11 cellular contexts compared by ENCODE assay signal in the genomic region with DNA sequence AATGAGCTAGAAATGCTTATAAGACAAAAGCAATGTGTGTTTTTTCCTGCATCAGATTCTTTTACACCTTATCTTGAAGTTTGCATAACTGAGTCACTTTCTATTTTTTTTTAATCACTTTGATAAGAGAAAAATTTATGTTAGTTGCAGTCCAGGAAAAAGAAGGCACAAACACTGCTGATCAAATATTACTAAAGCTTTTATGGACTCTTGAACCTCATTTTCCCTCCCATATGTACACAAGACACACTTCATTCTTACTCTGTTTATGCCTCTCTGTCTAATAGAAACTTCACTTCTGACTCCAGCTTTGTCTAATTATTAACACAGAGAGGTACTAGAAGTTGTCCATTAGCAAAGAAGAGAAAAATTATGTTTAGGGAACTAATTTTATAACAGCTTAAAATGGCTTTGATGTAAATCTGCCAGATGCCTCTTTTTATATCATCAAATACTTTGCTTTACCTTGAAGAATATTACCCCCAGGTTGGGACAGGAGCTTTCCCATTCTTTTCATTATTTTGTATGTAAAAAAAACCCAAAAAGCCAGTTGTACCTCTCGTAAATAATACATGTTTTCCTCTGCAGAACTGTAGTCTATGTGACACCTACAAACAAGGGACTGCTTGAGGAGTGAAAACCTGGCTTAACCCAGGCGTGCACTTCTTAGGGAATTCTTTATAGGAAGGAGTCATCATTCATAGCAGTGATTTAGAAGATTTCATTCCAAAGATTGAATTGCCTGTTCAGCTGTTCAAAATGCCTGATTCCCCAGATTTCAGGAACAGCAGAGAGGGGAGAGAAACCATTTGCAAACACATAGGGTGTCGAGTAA.
A peak's percentile ranks its signal among the peaks of the same experiment; 100 is the strongest.
DNase-seq lines count a peak whose midpoint lies in the region; ATAC-seq, FAIRE-seq and TF ChIP-seq lines count a peak whose summit lies in the region.
"Had no signal": no experiment of that assay in that cellular context is flagged by ENCODE, and none has a peak within 500 bp of the region (broad histone marks: within the 10 kb centered on the region; RNA-seq: fewer than 3 reads in every experiment).

No MANE protein-coding gene starts in this region.

- peak overlapping the region; percentile 42 to 81 (median 75) for H3K27ac ChIP-seq in pancreas
- H3K27ac ChIP-seq: cardiac muscle cell had no signal

- no peak for TF ChIP-seq CTCF in pancreas (IDR thresholded peaks at IDR 0.05)

- peaks cover 57% of the 10 kb centered on the region for H3K36me3 Mint-ChIP-seq in dendritic cell treated with granulocyte-macrophage colony-stimulating factor and Interleukin-4, amounts not matched to agents 40 ng/mL and 50 ng/mL, for 4 days (ENCODE audit: low read depth)

- intact Hi-C loops in dendritic cell treated with granulocyte-macrophage colony-stimulating factor and Interleukin-4, amounts not matched to agents 40 ng/mL and 50 ng/mL, for 4 days (cut with micrococcal nuclease): no loop called here
- intact Hi-C loops in pancreas (cut with DNase I): loop anchor here in 1 of 3 donors (10.0 kb wide), 1 partner anchor 65 kb away; no protein-coding TSS in a partner anchor

- no peaks in the 10 kb centered on the region for H3K27me3 Mint-ChIP-seq in dendritic cell treated with granulocyte-macrophage colony-stimulating factor and Interleukin-4, amounts not matched to agents 40 ng/mL and 50 ng/mL, for 4 days

- H3K9me3 ChIP-seq in pancreas: no peaks in the 10 kb centered on the region

- H3K36me3 ChIP-seq in pancreas (no peaks in the 10 kb centered on the region), H7 (replicated peaks; ENCODE audit: control insufficient read depth, insufficient read depth, low read length) (peaks cover 3% of the 10 kb centered on the region)
- H3K36me3 ChIP-seq: cardiac muscle cell had no signal

- FAIRE-seq in pancreas (lab: Jason Lieb, UNC): peak; percentile 89
- FAIRE-seq in H54 (lab: Jason Lieb, UNC): no peak

- H3K4me1 ChIP-seq in pancreas: peaks cover 44 to 51% (median 49%) of the 10 kb centered on the region in 3 donors

- no peak overlapping the region for H3K4me3 Mint-ChIP-seq in dendritic cell treated with granulocyte-macrophage colony-stimulating factor and Interleukin-4, amounts not matched to agents 40 ng/mL and 50 ng/mL, for 4 days

- ATAC-seq in GM18517 (IDR thresholded peaks at IDR 0.05; ENCODE audit: unreplicated experiment): peak; percentile 88
- ATAC-seq in HG03060 (IDR thresholded peaks at IDR 0.05; ENCODE audit: low read depth, unreplicated experiment): peak; percentile 70
- ATAC-seq in pancreas: peak; percentile 86 to 91 (median 90)

- 12 to 13% methylated on average over 3 of the region's 3 CpGs for WGBS in pancreas, 2 donors

- peaks cover 61% of the 10 kb centered on the region for H3K4me1 Mint-ChIP-seq in dendritic cell treated with granulocyte-macrophage colony-stimulating factor and Interleukin-4, amounts not matched to agents 40 ng/mL and 50 ng/mL, for 4 days (ENCODE audit: low read depth)

- H3K27me3 ChIP-seq in pancreas (no peaks in the 10 kb centered on the region), H7 (ENCODE audit: control insufficient read depth, insufficient read depth, low read length) (no peaks in the 10 kb centered on the region)
- H3K27me3 ChIP-seq: cardiac muscle cell had no signal

- no peaks in the 10 kb centered on the region for H3K9me3 Mint-ChIP-seq in dendritic cell treated with granulocyte-macrophage colony-stimulating factor and Interleukin-4, amounts not matched to agents 40 ng/mL and 50 ng/mL, for 4 days

- DNase-seq in pancreas (no peak), SW 1271 (lab: John Stamatoyannopoulos, UW) (no peak), NCI-H2171 treated with DMSO at 0.1 percent for 48 hours (lab: John Stamatoyannopoulos, UW) (no peak), H54 (ENCODE audit: insufficient read length, low spot score) (no peak), H7 (no peak)
- DNase-seq: head of caudate nucleus, NCI-H1694 had no signal

- peak overlapping the region in 1 of 4 donors; percentile 1 for H3K4me3 ChIP-seq in pancreas
- no peak overlapping the region for H3K4me3 ChIP-seq in H7 (ENCODE audit: insufficient read depth, low read depth, low read length)
- H3K4me3 ChIP-seq: cardiac muscle cell had no signal

- no peak for TF ChIP-seq POLR2A in H54 (IDR thresholded peaks at IDR 0.05; ENCODE audit: low read depth, low read length)

- H3K27ac Mint-ChIP-seq in dendritic cell treated with granulocyte-macrophage colony-stimulating factor and Interleukin-4, amounts not matched to agents 40 ng/mL and 50 ng/mL, for 4 days: peak overlapping the region; percentile 21
